In the genomic region with DNA sequence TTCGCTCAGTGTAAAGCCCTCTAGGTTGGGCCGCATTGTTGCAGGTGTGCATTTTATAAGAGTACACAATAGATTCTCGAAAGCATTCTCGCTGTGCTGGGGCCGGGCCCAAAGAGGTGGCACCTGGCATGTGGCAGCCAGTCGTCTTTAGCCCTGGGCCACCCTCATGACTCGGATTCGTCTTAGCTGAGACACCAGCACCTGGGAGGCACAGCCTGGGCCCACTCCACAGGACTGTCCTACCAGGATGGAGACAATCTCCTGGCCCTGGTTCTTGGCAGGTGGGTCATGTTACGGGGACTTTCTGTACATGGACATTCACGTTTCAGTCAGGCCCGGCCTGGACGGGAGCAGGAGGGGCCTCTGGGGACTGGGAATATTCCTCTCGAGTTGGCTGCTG, we compare ENCODE assay signal across 23 cellular contexts.
DNase-seq lines count a peak whose midpoint lies in the region; ATAC-seq and TF ChIP-seq lines count a peak whose summit lies in the region.
"Had no signal": no experiment of that assay in that cellular context is flagged by ENCODE, and none has a peak within 500 bp of the region (broad histone marks: within the 10 kb centered on the region; RNA-seq: fewer than 3 reads in every experiment).

No MANE protein-coding gene starts in this region.

- H3K4me3 ChIP-seq in left ventricle myocardium inferior: no peak overlapping the region
- H3K4me3 ChIP-seq in esophagus muscularis mucosa: no peak overlapping the region
- no peak overlapping the region for H3K4me3 ChIP-seq in prostate gland
- H3K4me3 ChIP-seq in vagina: no peak overlapping the region
- H3K4me3 ChIP-seq: BLaER1, spleen had no signal

- TF ChIP-seq POLR2A in esophagus muscularis mucosa (IDR thresholded peaks at IDR 0.05; ENCODE audit: low read depth) (no peak), prostate gland (IDR thresholded peaks at IDR 0.05) (no peak), vagina (IDR thresholded peaks at IDR 0.05) (no peak)

- H3K9me3 ChIP-seq in left ventricle myocardium inferior (replicated peaks) (no peaks in the 10 kb centered on the region), esophagus muscularis mucosa (no peaks in the 10 kb centered on the region), prostate gland (no peaks in the 10 kb centered on the region), vagina (no peaks in the 10 kb centered on the region)
- H3K9me3 ChIP-seq: BLaER1, Caco-2, spleen had no signal

- ATAC-seq in left cardiac atrium (no peak), HG03039 (IDR thresholded peaks at IDR 0.05; ENCODE audit: unreplicated experiment) (no peak)
- ATAC-seq: activated CD4-positive, alpha-beta T cell treated with anti-CD3 and anti-CD28 coated beads for 36 hours; activated CD8-positive, alpha-beta memory T cell treated with anti-CD3 and anti-CD28 coated beads, Interleukin-2, amount 10 ng/mL, durations not matched to agents 7 days and 5 days; activated T-helper 17 cell treated with anti-CD3 and anti-CD28 coated beads, Interleukin-2, amount 50 U/mL, for 72 hours; stimulated activated naive CD8-positive, alpha-beta T cell treated with anti-CD3 and anti-CD28 coated beads, Interleukin-15, amount 100 ng/mL, for 72 hours; T-cell had no signal

- no peak for TF ChIP-seq CTCF in left ventricle myocardium inferior (IDR thresholded peaks at IDR 0.05; ENCODE audit: borderline replicate concordance)
- no peak for TF ChIP-seq CTCF in esophagus muscularis mucosa (IDR thresholded peaks at IDR 0.05)
- TF ChIP-seq CTCF in prostate gland (IDR thresholded peaks at IDR 0.05): no peak
- no peak for TF ChIP-seq CTCF in vagina (IDR thresholded peaks at IDR 0.05)

- WGBS in esophagus muscularis mucosa: 69% methylated on average over 9 of the region's 13 CpGs
- WGBS in prostate gland: 36% methylated on average over 13 of the region's 13 CpGs

- H3K4me1 ChIP-seq in left ventricle myocardium inferior (peaks cover 62% of the 10 kb centered on the region), esophagus muscularis mucosa (peaks cover 65 to 91% (median 84%) of the 10 kb centered on the region in 4 donors), prostate gland (replicated peaks) (peaks cover 3% of the 10 kb centered on the region), vagina (peaks cover 73% of the 10 kb centered on the region)

- intact Hi-C loops in left ventricle myocardium inferior (cut with micrococcal nuclease): no loop called here
- intact Hi-C loops in left cardiac atrium (cut with DNase I): no loop called here
- intact Hi-C loops in esophagus muscularis mucosa (cut with DNase I): no loop called here
- intact Hi-C loops in prostate gland (cut with DNase I): no loop called here
- intact Hi-C loops in vagina (cut with DNase I): no loop called here

- H3K36me3 ChIP-seq in left ventricle myocardium inferior: peaks cover 14% of the 10 kb centered on the region
- peaks cover 0 to 55% (median 28%) of the 10 kb centered on the region in 4 donors for H3K36me3 ChIP-seq in esophagus muscularis mucosa
- H3K36me3 ChIP-seq in prostate gland: no peaks in the 10 kb centered on the region
- peaks cover 0 to 8% of the 10 kb centered on the region in 2 donors for H3K36me3 ChIP-seq in vagina

- peak overlapping the region; percentile 57 for H3K27ac ChIP-seq in left ventricle myocardium inferior (replicated peaks)
- peak overlapping the region; percentile 69 to 75 (median 74) for H3K27ac ChIP-seq in esophagus muscularis mucosa (replicated peaks in 1 of 4)
- peak overlapping the region; percentile 71 to 73 for H3K27ac ChIP-seq in prostate gland
- H3K27ac ChIP-seq in vagina: peak overlapping the region; percentile 70
- H3K27ac ChIP-seq: BLaER1 had no signal

- no peaks in the 10 kb centered on the region for H3K27me3 ChIP-seq in left ventricle myocardium inferior (ENCODE audit: low read depth)
- H3K27me3 ChIP-seq in esophagus muscularis mucosa: no peaks in the 10 kb centered on the region
- H3K27me3 ChIP-seq in prostate gland (replicated peaks; ENCODE audit: insufficient read depth): no peaks in the 10 kb centered on the region
- no peaks in the 10 kb centered on the region for H3K27me3 ChIP-seq in vagina
- H3K27me3 ChIP-seq: BLaER1, spleen had no signal

- DNase-seq in left ventricle myocardium inferior: no peak
- DNase-seq in left cardiac atrium: no peak
- no peak for DNase-seq in esophagus muscularis mucosa (ENCODE audit: extremely low spot score)
- DNase-seq in prostate gland (ENCODE audit: low spot score): peak; percentile 82
- DNase-seq in vagina (ENCODE audit: extremely low spot score in 2 of 2): no peak
- no peak for DNase-seq in AG20443 (ENCODE audit: low spot score)
- DNase-seq in HPDE6-E6E7 (ENCODE audit: extremely low spot score): no peak
- DNase-seq: activated CD4-positive, alpha-beta T cell treated with anti-CD3 and anti-CD28 coated beads for 36 hours; activated CD8-positive, alpha-beta memory T cell treated with anti-CD3 and anti-CD28 coated beads, Interleukin-2, amount 10 ng/mL, durations not matched to agents 7 days and 5 days; activated naive CD8-positive, alpha-beta T cell treated with anti-CD3 and anti-CD28 coated beads for 36 hours; Caco-2; HFFc6; NCI-H1105; NCI-H2081; NCI-H526; SHP77 treated with DMSO at 0.1 percent for 48 hours; spleen; stimulated activated CD4-positive, alpha-beta T cell treated with anti-CD3 and anti-CD28 coated beads, Interleukin-4, amount 100 ng/mL, for 24 hours; stimulated activated naive CD8-positive, alpha-beta T cell treated with anti-CD3 and anti-CD28 coated beads, Interleukin-15, amount 100 ng/mL, for 72 hours; T-cell had no signal

- TF ChIP-seq EP300 in esophagus muscularis mucosa (IDR thresholded peaks at IDR 0.05): no peak
